In the genomic region with DNA sequence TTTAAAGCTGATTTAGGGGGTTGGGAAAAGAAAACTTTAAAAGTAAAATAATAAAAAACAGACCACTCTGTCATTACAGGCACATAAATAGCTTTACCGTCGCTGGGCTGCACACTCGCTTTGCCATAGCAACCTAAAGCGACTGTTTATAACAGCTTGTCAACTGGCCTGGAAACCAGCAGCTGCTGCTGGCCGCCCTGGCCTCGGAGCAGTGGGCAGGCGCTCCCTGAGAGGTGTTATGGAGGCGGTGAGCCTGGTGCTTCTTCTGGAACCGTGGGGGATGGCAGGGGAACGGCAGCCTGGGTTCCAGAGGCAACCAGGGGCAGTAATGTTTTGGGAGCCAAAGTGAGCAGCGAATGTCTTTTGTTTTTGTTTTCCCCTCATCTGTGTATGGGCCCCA, we compare ENCODE assay signal across 8 cellular contexts. TPM values are rescaled to one million over a fixed set of nuclear protein-coding genes. Genes with fewer than 3 reads are reported as not detected.
DNase-seq lines count a peak whose midpoint lies in the region; ATAC-seq and TF ChIP-seq lines count a peak whose summit lies in the region.

No MANE protein-coding gene starts in this region.

- peak overlapping the region; percentile 97 for H3K27ac ChIP-seq in DND-41 (ENCODE audit: low read length)
- peak overlapping the region; percentile 64 for H3K27ac ChIP-seq in psoas muscle

- H3K9me3 Mint-ChIP-seq in activated CD8-positive, alpha-beta T cell treated with anti-CD3 and anti-CD28 coated beads, Interleukin-2, amount 10 ng/mL, durations not matched to agents 7 days and 5 days (ENCODE audit: insufficient read depth) = no peaks in the 10 kb centered on the region

- H3K4me1 ChIP-seq in DND-41 (ENCODE audit: insufficient read depth, low read length) = peaks cover 73% of the 10 kb centered on the region
- peaks cover 41% of the 10 kb centered on the region for H3K4me1 ChIP-seq in psoas muscle

- CTCF ChIA-PET in activated CD8-positive, alpha-beta T cell treated with anti-CD3 and anti-CD28 coated beads, Interleukin-2, amount 10 ng/mL, durations not matched to agents 7 days and 5 days (lab: Charles Lee) = interaction anchor here (1.3 to 7.5 kb wide), 4 partner anchors 11 to 45 kb away, joined by 3 to 80 read pairs (median 51); partner anchors contain the start of gene ATP2B4

- H3K27ac Mint-ChIP-seq in activated CD8-positive, alpha-beta T cell treated with anti-CD3 and anti-CD28 coated beads, Interleukin-2, amount 10 ng/mL, durations not matched to agents 7 days and 5 days = peak overlapping the region; percentile 93

- peak overlapping the region; percentile 58 for H3K4me2 ChIP-seq in DND-41 (ENCODE audit: insufficient read depth, low read length)

- DNase-seq in DND-41 (no peak), head of caudate nucleus (peak in 26 of 42 donors; percentile 21 to 64 (median 36)), psoas muscle (peak; percentile 43 to 71), NCI-H774 (lab: John Stamatoyannopoulos, UW) (no peak)
- no peak for DNase-seq in activated CD8-positive, alpha-beta T cell treated with anti-CD3 and anti-CD28 coated beads, Interleukin-2, amount 10 ng/mL, durations not matched to agents 7 days and 5 days
- DNase-seq in activated CD4-positive, alpha-beta T cell treated with anti-CD3 and anti-CD28 coated beads, Interleukin-2, amount 50 U/mL, for 1 hour = no peak

- peaks cover 48% of the 10 kb centered on the region for H3K36me3 Mint-ChIP-seq in activated CD8-positive, alpha-beta T cell treated with anti-CD3 and anti-CD28 coated beads, Interleukin-2, amount 10 ng/mL, durations not matched to agents 7 days and 5 days (ENCODE audit: low read depth)

- intact Hi-C loops in head of caudate nucleus (cut with DNase I) (no loop called here), psoas muscle (cut with DNase I) (no loop called here)

- peaks cover 72% of the 10 kb centered on the region for H3K4me1 Mint-ChIP-seq in activated CD8-positive, alpha-beta T cell treated with anti-CD3 and anti-CD28 coated beads, Interleukin-2, amount 10 ng/mL, durations not matched to agents 7 days and 5 days (ENCODE audit: low read depth)

- H3K4me3 Mint-ChIP-seq in activated CD8-positive, alpha-beta T cell treated with anti-CD3 and anti-CD28 coated beads, Interleukin-2, amount 10 ng/mL, durations not matched to agents 7 days and 5 days = no peak overlapping the region

- H3K9me3 ChIP-seq in DND-41 (ENCODE audit: insufficient read depth, low read length, severe bottlenecking) (no peaks in the 10 kb centered on the region), psoas muscle (no peaks in the 10 kb centered on the region)

- peaks cover 12% of the 10 kb centered on the region for H4K20me1 ChIP-seq in DND-41 (ENCODE audit: insufficient read depth, low read length)

- H3K9ac ChIP-seq in DND-41 (ENCODE audit: low read depth, low read length) = peak overlapping the region; percentile 58

- POLR2A ChIA-PET in activated CD8-positive, alpha-beta T cell treated with anti-CD3 and anti-CD28 coated beads, Interleukin-2, amount 10 ng/mL, durations not matched to agents 7 days and 5 days (lab: Charles Lee) = interaction anchor here (0.6 to 1.1 kb wide), 3 partner anchors 8 to 72 kb away, joined by 3 read pairs; no protein-coding TSS in a partner anchor

- no peak for ATAC-seq in DND-41 (ENCODE audit: insufficient read depth, low read depth)
- ATAC-seq in activated CD8-positive, alpha-beta T cell treated with anti-CD3 and anti-CD28 coated beads, Interleukin-2, amount 10 ng/mL, durations not matched to agents 7 days and 5 days = no peak
- ATAC-seq in psoas muscle = peak; percentile 24 to 75 (median 68)
- ATAC-seq in HG03025 (IDR thresholded peaks at IDR 0.05; ENCODE audit: low FRiP score, unreplicated experiment) = no peak
- no peak for ATAC-seq in HG02623 (IDR thresholded peaks at IDR 0.05; ENCODE audit: unreplicated experiment)

- H3K4me3 ChIP-seq in DND-41 (ENCODE audit: low read depth in 1 of 2, low read length in 2 of 2) (peak overlapping the region in 1 of 2 experiments; percentile 18; a peak in 1 of 4 replicates), psoas muscle (no peak overlapping the region)

- TF ChIP-seq CTCF in DND-41 (IDR thresholded peaks at IDR 0.05; ENCODE audit: borderline replicate concordance, extremely low read depth, low read length, poor library complexity, severe bottlenecking) (no peak), psoas muscle (IDR thresholded peaks at IDR 0.05) (no peak)

- no peaks in the 10 kb centered on the region for H3K27me3 Mint-ChIP-seq in activated CD8-positive, alpha-beta T cell treated with anti-CD3 and anti-CD28 coated beads, Interleukin-2, amount 10 ng/mL, durations not matched to agents 7 days and 5 days (ENCODE audit: low read depth)

- H2AFZ ChIP-seq in DND-41 (ENCODE audit: low read depth, low read length) = no peak overlapping the region

- peaks cover 35% of the 10 kb centered on the region for H3K36me3 ChIP-seq in DND-41 (ENCODE audit: insufficient read depth, low read length)
- H3K36me3 ChIP-seq in psoas muscle (ENCODE audit: insufficient read depth in 1 of 2, low read depth in 1 of 2) = no peaks in the 10 kb centered on the region

- H3K27me3 ChIP-seq in DND-41 (ENCODE audit: insufficient read depth, low read length, poor library complexity) (no peaks in the 10 kb centered on the region), psoas muscle (ENCODE audit: insufficient read depth in 3 of 3, low read length in 2 of 3) (no peaks in the 10 kb centered on the region)

- H3K79me2 ChIP-seq in DND-41 (ENCODE audit: insufficient read depth, low read length) = peaks cover 87% of the 10 kb centered on the region

- WGBS in psoas muscle, 3 donors = 5 to 11% (median 6%) methylated on average over 11 of the region's 11 CpGs

RNA-seq across cellular contexts. Expression of gene ATP2B4, which starts 45.7 kb away (rescaled TPM):
- total RNA-seq in activated CD8-positive, alpha-beta T cell treated with anti-CD3 and anti-CD28 coated beads, Interleukin-2, amount 10 ng/mL, durations not matched to agents 7 days and 5 days = 10 to 100 TPM; 65.0 to 65.1 TPM
- 10 to 100 TPM; 18.6 to 29.6 (median 27.9) TPM for total RNA-seq in psoas muscle
- polyA plus RNA-seq in psoas muscle = 10 to 100 TPM; 12.2 to 26.6 (median 15.6) TPM

Comparison
In these comparisons a context has a peak if more than half of its experiments do, and no peak if none do; other contexts are left out.
1. ATAC-seq: peak in psoas muscle (4 of 4); none in DND-41 (single experiment), activated CD8-positive, alpha-beta T cell treated with anti-CD3 and anti-CD28 coated beads, Interleukin-2, amount 10 ng/mL, durations not matched to agents 7 days and 5 days (single experiment), HG03025 (single experiment) and HG02623 (single experiment).
2. DNase-seq: peak in head of caudate nucleus (26 of 42) and psoas muscle (2 of 2); none in DND-41 (single experiment), activated CD8-positive, alpha-beta T cell treated with anti-CD3 and anti-CD28 coated beads, Interleukin-2, amount 10 ng/mL, durations not matched to agents 7 days and 5 days (single experiment), NCI-H774 (single experiment) and activated CD4-positive, alpha-beta T cell treated with anti-CD3 and anti-CD28 coated beads, Interleukin-2, amount 50 U/mL, for 1 hour (single experiment).